Comparison of ENCODE assay signal across 12 cellular contexts in genomic region chr5:180618487-180618829, GRCh38.
A peak's percentile ranks its signal among the peaks of the same experiment; 100 is the strongest.
DNase-seq lines count a peak whose midpoint lies in the region; ATAC-seq and TF ChIP-seq lines count a peak whose summit lies in the region.
"Had no signal": no experiment of that assay in that cellular context is flagged by ENCODE, and none has a peak within 500 bp of the region (broad histone marks: within the 10 kb centered on the region; RNA-seq: fewer than 3 reads in every experiment).

No MANE protein-coding gene starts in this region.

- H3K27ac ChIP-seq in ACC112 (ENCODE audit: low read depth, low read length) = no peak overlapping the region
- H3K27ac ChIP-seq: thyroid gland had no signal

- no peaks in the 10 kb centered on the region for H3K36me3 ChIP-seq in ACC112 (ENCODE audit: insufficient read depth, low read length)

- H2AFZ ChIP-seq in ACC112 (ENCODE audit: low read length, unreplicated experiment) = peak overlapping the region; percentile 32

- H3K4me3 Mint-ChIP-seq in central memory CD8-positive, alpha-beta T cell = no peak overlapping the region
- peak overlapping the region; percentile 76 to 78 (median 78) for H3K4me3 Mint-ChIP-seq in nephron
- H3K4me3 Mint-ChIP-seq: T-cell had no signal

- H3K27me3 ChIP-seq in ACC112 (ENCODE audit: insufficient read depth, low read length) = peaks cover 25% of the 10 kb centered on the region
- H3K27me3 ChIP-seq: thyroid gland had no signal

- H3K27me3 Mint-ChIP-seq in central memory CD8-positive, alpha-beta T cell = no peaks in the 10 kb centered on the region
- peaks cover 24% of the 10 kb centered on the region for H3K27me3 Mint-ChIP-seq in nephron (ENCODE audit: low read depth)
- H3K27me3 Mint-ChIP-seq: T-cell had no signal

- no peaks in the 10 kb centered on the region for H3K4me1 ChIP-seq in ACC112 (ENCODE audit: control insufficient read depth, insufficient read depth, low read length, unreplicated experiment)

- H3K4me1 Mint-ChIP-seq in central memory CD8-positive, alpha-beta T cell = no peaks in the 10 kb centered on the region
- H3K4me1 Mint-ChIP-seq in nephron = peaks cover 6% of the 10 kb centered on the region

- TF ChIP-seq CTCF in nephron (IDR thresholded peaks at IDR 0.05; ENCODE audit: unreplicated experiment in 3 of 3) = no peak

- H3K36me3 Mint-ChIP-seq in central memory CD8-positive, alpha-beta T cell (ENCODE audit: insufficient read depth) = peaks cover 5% of the 10 kb centered on the region
- H3K36me3 Mint-ChIP-seq in nephron (ENCODE audit: low read depth) = no peaks in the 10 kb centered on the region
- H3K36me3 Mint-ChIP-seq: T-cell had no signal

- H3K9me3 Mint-ChIP-seq in central memory CD8-positive, alpha-beta T cell = no peaks in the 10 kb centered on the region
- no peaks in the 10 kb centered on the region for H3K9me3 Mint-ChIP-seq in nephron
- H3K9me3 Mint-ChIP-seq: T-cell had no signal

- H3K79me2 ChIP-seq in ACC112 (ENCODE audit: control insufficient read depth, insufficient read depth, low read length, unreplicated experiment) = no peaks in the 10 kb centered on the region

- POLR2A ChIA-PET in HEK293T (lab: Yijun Ruan, JAX) = interaction anchor here (1.1 to 1.9 kb wide), 3 partner anchors 9 to 16 kb away, joined by 5 to 10 read pairs (median 6); no protein-coding TSS in a partner anchor

- CTCF ChIA-PET in HEK293T (lab: Yijun Ruan, JAX) = interaction anchor here (1.0 to 1.6 kb wide), 8 partner anchors 9 to 105 kb away, joined by 3 to 11 read pairs (median 4); partner anchors contain the start of gene FLT4

- ATAC-seq in central memory CD8-positive, alpha-beta T cell (replicated peaks; ENCODE audit: extremely low read depth, poor library complexity, severe bottlenecking) = no peak
- ATAC-seq in HG02610 (IDR thresholded peaks at IDR 0.05; ENCODE audit: unreplicated experiment) = no peak

- DNase-seq in HEK293T (ENCODE audit: extremely low spot score) (peak; percentile 32), AG08396 (ENCODE audit: low spot score) (no peak), NCI-H510A (lab: John Stamatoyannopoulos, UW) (no peak), COR-L47 (lab: John Stamatoyannopoulos, UW) (no peak)
- no peak for DNase-seq in central memory CD8-positive, alpha-beta T cell (ENCODE audit: low spot score in 2 of 2)
- DNase-seq: activated CD8-positive, alpha-beta memory T cell treated with anti-CD3 and anti-CD28 coated beads, Interleukin-2, amount 50 U/mL, for 4 hours; NCI-H748 treated with DMSO at 0.1 percent for 48 hours had no signal

- peak overlapping the region; percentile 69 for H3K4me3 ChIP-seq in ACC112 (ENCODE audit: low read depth, low read length)

- peak overlapping the region; percentile 41 for H3K27ac Mint-ChIP-seq in central memory CD8-positive, alpha-beta T cell (ENCODE audit: low read depth)
- H3K27ac Mint-ChIP-seq in nephron = no peak overlapping the region
- H3K27ac Mint-ChIP-seq: T-cell had no signal

TF ChIP-seq in HEK293T, 16 proteins besides CTCF, POLR2A, EP300 and RAD21:
- no peak for TF ChIP-seq ELF4 (IDR thresholded peaks at IDR 0.05)
- no peak for TF ChIP-seq PKNOX1 (IDR thresholded peaks at IDR 0.05)
- 0 out of 2 replicates have a peak, but pooled peaks have one; percentile 22 for TF ChIP-seq L3MBTL2 (conservative IDR thresholded peaks at IDR 0.05)
- no peak for TF ChIP-seq FOXM1 (IDR thresholded peaks at IDR 0.05; ENCODE audit: borderline replicate concordance)
- no peak for TF ChIP-seq SP1 (IDR thresholded peaks at IDR 0.05)
- TF ChIP-seq BHLHE40 (IDR thresholded peaks at IDR 0.05; ENCODE audit: borderline replicate concordance) = no peak
- TF ChIP-seq HDGF (IDR thresholded peaks at IDR 0.05; ENCODE audit: borderline replicate concordance) = no peak
- TF ChIP-seq CTBP1 (IDR thresholded peaks at IDR 0.05; ENCODE audit: borderline replicate concordance) = no peak
- TF ChIP-seq LEF1 (IDR thresholded peaks at IDR 0.05; ENCODE audit: borderline replicate concordance) = no peak
